8 cellular contexts compared by ENCODE assay signal in genomic region chr12:82357845-82358199, GRCh38. TPM values are rescaled to one million over a fixed set of nuclear protein-coding genes. Genes with fewer than 3 reads are reported as not detected.
DNase-seq lines count a peak whose midpoint lies in the region; TF ChIP-seq lines count a peak whose summit lies in the region.

No MANE protein-coding gene starts in this region.

- peaks cover 5% of the 10 kb centered on the region for H3K36me3 Mint-ChIP-seq in IgD-negative memory B cell

- H3K36me3 ChIP-seq in mammary epithelial cell (ENCODE audit: insufficient read depth, low read length): peaks cover 20% of the 10 kb centered on the region
- peaks cover 13% of the 10 kb centered on the region for H3K36me3 ChIP-seq in muscle layer of colon (ENCODE audit: insufficient read depth, low read length)

- peak overlapping the region; percentile 100 for H2AFZ ChIP-seq in mammary epithelial cell (ENCODE audit: low read depth, low read length)

- dilution Hi-C loops in mammary epithelial cell (cut with HindIII; ENCODE audit: low sequenced_read_pairs): no loop called here

- H3K4me3 ChIP-seq in AG04449 (ENCODE audit: low read depth, low read length): peak overlapping the region; percentile 93
- peak overlapping the region; percentile 75 to 98 (median 93) for H3K4me3 ChIP-seq in mammary epithelial cell (replicated peaks in 1 of 3; ENCODE audit: insufficient read depth in 1 of 3, low read depth in 2 of 3, low read length in 3 of 3)
- peak overlapping the region; percentile 82 to 99 for H3K4me3 ChIP-seq in muscle layer of colon (ENCODE audit: low read depth in 1 of 2, low read length in 2 of 2)

- peak overlapping the region; percentile 99 for H3K9ac ChIP-seq in mammary epithelial cell (ENCODE audit: insufficient read depth, low read length)
- H3K9ac ChIP-seq in muscle layer of colon (ENCODE audit: low read length): peak overlapping the region; percentile 93

- TSS peak; percentile 53 for BruUV-seq in mammary epithelial cell (replicated peaks; lab: Mats Ljungman, UMichigan)

- H3K9me3 ChIP-seq in mammary epithelial cell (replicated peaks; ENCODE audit: insufficient read depth, low read length) (no peaks in the 10 kb centered on the region), muscle layer of colon (ENCODE audit: low read length) (no peaks in the 10 kb centered on the region)

- POLR2A ChIA-PET in AG04449 (lab: Yijun Ruan, JAX): no interaction called here

- peak overlapping the region; percentile 92 to 100 (median 98) for H3K4me3 Mint-ChIP-seq in IgD-negative memory B cell

- peak overlapping the region; percentile 96 for H3K4me2 ChIP-seq in mammary epithelial cell (ENCODE audit: insufficient read depth, low read depth, low read length)

- H3K27me3 ChIP-seq in mammary epithelial cell (ENCODE audit: insufficient read depth, low read length) (no peaks in the 10 kb centered on the region), muscle layer of colon (ENCODE audit: control insufficient read depth in 1 of 2, insufficient read depth in 2 of 2, low read length in 2 of 2) (no peaks in the 10 kb centered on the region)

- in situ Hi-C loops in mammary epithelial cell (cut with MboI; ENCODE audit: low sequenced_read_pairs in 2 of 2): no loop called here

- intact Hi-C loops in mammary epithelial cell (cut with micrococcal nuclease): loop anchor here (1.0 kb wide), 1 partner anchor 714 kb away; no protein-coding TSS in a partner anchor

- CTCF ChIA-PET in AG04449 (lab: Yijun Ruan, JAX) (interaction anchor here (0.7 to 2.9 kb wide), 13 partner anchors 11 to 1716 kb away, joined by 3 to 31 read pairs (median 5); no protein-coding TSS in a partner anchor), mammary epithelial cell (lab: Charles Lee; ENCODE audit: low non-redundant PET) (interaction anchor here (0.7 kb wide), 1 partner anchor 329 kb away, joined by 4 read pairs; the partner anchor contains the start of gene TMTC2)

- H3K4me1 Mint-ChIP-seq in IgD-negative memory B cell: peaks cover 17 to 39% (median 27%) of the 10 kb centered on the region in 3 donors

- no peaks in the 10 kb centered on the region for H4K20me1 ChIP-seq in mammary epithelial cell (ENCODE audit: insufficient read depth, low read length)

- no peaks in the 10 kb centered on the region for H3K27me3 Mint-ChIP-seq in IgD-negative memory B cell

- TF ChIP-seq CTCF in AG04449 (IDR thresholded peaks at IDR 0.05; ENCODE audit: insufficient read depth, low read length, missing control alignments) (no peak), mammary epithelial cell (conservative IDR thresholded peaks at IDR 0.05 in 1 of 2, IDR thresholded peaks at IDR 0.05 in 1 of 2; ENCODE audit: extremely low read depth in 1 of 2, insufficient read depth in 1 of 2, low read depth in 1 of 2, low read length in 2 of 2) (no peak)

- DNase-seq in AG04449 (ENCODE audit: low read depth, low spot score) (no peak), mammary epithelial cell (no peak), NCI-H2029 (lab: John Stamatoyannopoulos, UW) (no peak), globus pallidus (ENCODE audit: low spot score) (no peak), AML-193 (lab: John Stamatoyannopoulos, UW) (no peak), NCI-H526 treated with DMSO at 0.1 percent for 48 hours (lab: John Stamatoyannopoulos, UW) (no peak)

- peaks cover 0 to 3% (median 0%) of the 10 kb centered on the region in 3 donors for H3K9me3 Mint-ChIP-seq in IgD-negative memory B cell

- H3K4me1 ChIP-seq in mammary epithelial cell (ENCODE audit: insufficient read depth, low read length): peaks cover 16% of the 10 kb centered on the region
- H3K4me1 ChIP-seq in muscle layer of colon (ENCODE audit: insufficient read depth, low read length): peaks cover 34% of the 10 kb centered on the region

- H3K27ac Mint-ChIP-seq in IgD-negative memory B cell: peak overlapping the region; percentile 92 to 100 (median 99)

- H3K79me2 ChIP-seq in mammary epithelial cell (ENCODE audit: insufficient read depth, low read length): peaks cover 55% of the 10 kb centered on the region

- WGBS in mammary epithelial cell (ENCODE audit: low coverage, missing lambda C conversion rate): 0% methylated on average over 8 of the region's 10 CpGs

- H3K27ac ChIP-seq in mammary epithelial cell (ENCODE audit: insufficient read depth, low read depth, low read length): peak overlapping the region; percentile 95
- H3K27ac ChIP-seq in muscle layer of colon (ENCODE audit: low read depth, low read length): peak overlapping the region; percentile 91

RNA-seq across cellular contexts. Expression of gene CCDC59, which starts 0.4 kb away (rescaled TPM):
- polyA plus RNA-seq in IgD-negative memory B cell: 109 TPM
- 10 to 100 TPM; 34.7 to 59.5 TPM for total RNA-seq in mammary epithelial cell
- 34.5 TPM for polyA plus RNA-seq in mammary epithelial cell
- 21.7 TPM for polyA minus RNA-seq in mammary epithelial cell

RNA-seq across cellular contexts. Expression of gene METTL25, which starts 0.5 kb away (rescaled TPM):
- polyA plus RNA-seq in IgD-negative memory B cell (12.7 TPM), mammary epithelial cell (2.6 TPM)
- 1 to 10 TPM; 5.7 to 9.8 TPM for total RNA-seq in mammary epithelial cell
- 12.4 TPM for polyA minus RNA-seq in mammary epithelial cell
